Comparison of ENCODE assay signal across 9 cellular contexts in genomic region chr13:83881917-83882625, GRCh38. TPM values are rescaled to one million over a fixed set of nuclear protein-coding genes. Genes with fewer than 3 reads are reported as not detected.
DNase-seq lines count a peak whose midpoint lies in the region; ATAC-seq and TF ChIP-seq lines count a peak whose summit lies in the region.
"Had no signal": no experiment of that assay in that cellular context is flagged by ENCODE, and none has a peak within 500 bp of the region (broad histone marks: within the 10 kb centered on the region; RNA-seq: fewer than 3 reads in every experiment).

Gene SLITRK1 (minus strand): TSS chr13:83882474. CDS start chr13:83881507, 967 bp downstream.

- H3K4me1 ChIP-seq in RWPE2 (ENCODE audit: insufficient read depth, poor library complexity, severe bottlenecking): no peaks in the 10 kb centered on the region
- peaks cover 46% of the 10 kb centered on the region for H3K4me1 ChIP-seq in neural progenitor cell

- H3F3A ChIP-seq in neural progenitor cell (ENCODE audit: low read depth): peaks cover 60% of the 10 kb centered on the region

- H3K9ac ChIP-seq in neural progenitor cell: no peak within 1 kb of the TSS

- peak within 1 kb of the TSS; percentile 23 for H3K27ac Mint-ChIP-seq in neural progenitor cell

- H3K4me3 ChIP-seq in RWPE2 (ENCODE audit: severe bottlenecking) (no peak within 1 kb of the TSS), epithelial cell of proximal tubule (ENCODE audit: low read depth, low read length) (peak within 1 kb of the TSS; percentile 22), neural progenitor cell (peak within 1 kb of the TSS; percentile 65)
- H3K4me3 ChIP-seq: upper lobe of left lung had no signal

- H3K9me3 ChIP-seq in RWPE2 (ENCODE audit: severe bottlenecking) (no peaks in the 10 kb centered on the region), neural progenitor cell (ENCODE audit: low read depth) (no peaks in the 10 kb centered on the region)
- H3K9me3 ChIP-seq: upper lobe of left lung had no signal

- H3K4me2 ChIP-seq in neural progenitor cell: peak within 1 kb of the TSS; percentile 99

- no peaks in the 10 kb centered on the region for H3K36me3 Mint-ChIP-seq in neural progenitor cell

- TF ChIP-seq CTCF in RWPE2 (IDR thresholded peaks at IDR 0.05; ENCODE audit: poor library complexity, severe bottlenecking) (no peak), epithelial cell of proximal tubule (conservative IDR thresholded peaks at IDR 0.05; ENCODE audit: low read depth, low read length) (no peak), neural progenitor cell (IDR thresholded peaks at IDR 0.05) (no peak)

- H3K36me3 ChIP-seq in RWPE2 (ENCODE audit: low read depth) (no peaks in the 10 kb centered on the region), neural progenitor cell (no peaks in the 10 kb centered on the region)
- H3K36me3 ChIP-seq: upper lobe of left lung had no signal

- peak; percentile 39 for DNase-seq in AG20443 (ENCODE audit: low spot score)
- DNase-seq in HCEC 1CT: peak; percentile 61
- no peak for DNase-seq in RWPE2 (ENCODE audit: low spot score)
- no peak for DNase-seq in epithelial cell of proximal tubule (ENCODE audit: low read depth)
- peak; percentile 94 for DNase-seq in neural progenitor cell (ENCODE audit: low spot score)
- DNase-seq in T1000 (lab: John Stamatoyannopoulos, UW): no peak

- H2AFZ ChIP-seq in neural progenitor cell (replicated peaks): peak within 1 kb of the TSS; percentile 76

- no peaks in the 10 kb centered on the region for H3K9me3 Mint-ChIP-seq in neural progenitor cell

- peaks cover 17% of the 10 kb centered on the region for H3K27me3 Mint-ChIP-seq in neural progenitor cell (ENCODE audit: insufficient read depth, low read depth)

- no peaks in the 10 kb centered on the region for H3K79me2 ChIP-seq in neural progenitor cell (ENCODE audit: low read depth)

- H4K20me1 ChIP-seq in neural progenitor cell (ENCODE audit: low read depth): peaks cover 32% of the 10 kb centered on the region

- H3K4me1 Mint-ChIP-seq in neural progenitor cell: peaks cover 42% of the 10 kb centered on the region

- H3K27ac ChIP-seq in RWPE2 (ENCODE audit: poor library complexity, severe bottlenecking) (no peak within 1 kb of the TSS), neural progenitor cell (no peak within 1 kb of the TSS)
- H3K27ac ChIP-seq: upper lobe of left lung had no signal

- ATAC-seq in RWPE2 (ENCODE audit: low read depth) (peak; percentile 51; the same call in 2 of the 3 replicates), HG02588 (IDR thresholded peaks at IDR 0.05; ENCODE audit: unreplicated experiment) (no peak), HG03565 (IDR thresholded peaks at IDR 0.05; ENCODE audit: unreplicated experiment) (no peak)

- H3K4me3 Mint-ChIP-seq in neural progenitor cell: peak within 1 kb of the TSS; percentile 89

- H3K27me3 ChIP-seq in RWPE2 (ENCODE audit: insufficient read depth, poor library complexity, severe bottlenecking) (peaks cover 41% of the 10 kb centered on the region), neural progenitor cell (peaks cover 50% of the 10 kb centered on the region)

RNA-seq across cellular contexts. Expression of gene SLITRK1, which starts in this region (rescaled TPM):
- not detected in 2 replicates for total RNA-seq in epithelial cell of proximal tubule
- 1.6 and 3.3 TPM in 2 replicates for total RNA-seq in neural progenitor cell (ENCODE audit: low replicate concordance)
- total RNA-seq: upper lobe of left lung had no signal

Comparison
In these comparisons a context has a peak if more than half of its experiments do, and no peak if none do; other contexts are left out.
1. DNase-seq: peak in AG20443 (single experiment), HCEC 1CT (single experiment) and neural progenitor cell (single experiment); none in RWPE2 (single experiment), epithelial cell of proximal tubule (single experiment) and T1000 (single experiment).